22 cellular contexts compared by ENCODE assay signal in the genomic region with DNA sequence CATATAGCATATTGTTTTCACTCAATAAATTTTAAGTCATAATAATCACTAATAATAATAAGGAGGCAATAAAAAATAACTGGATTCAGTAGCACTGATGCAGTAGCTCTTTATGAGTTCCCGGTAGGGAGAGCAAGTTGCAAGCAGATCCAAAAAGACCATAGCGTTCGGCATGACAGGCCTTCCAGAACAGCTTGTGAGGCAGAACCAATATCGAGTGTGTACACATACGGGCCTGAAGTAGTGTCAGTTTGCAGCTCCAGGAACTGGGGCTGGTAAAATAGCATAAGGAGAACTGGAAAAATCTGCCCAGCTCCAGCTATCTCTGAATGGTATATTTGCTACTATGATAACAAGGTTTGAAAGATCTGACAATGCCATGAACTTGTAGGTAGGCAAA.
"Had no signal": no experiment of that assay in that cellular context is flagged by ENCODE, and none has a peak within 500 bp of the region (broad histone marks: within the 10 kb centered on the region; RNA-seq: fewer than 3 reads in every experiment).

No MANE protein-coding gene starts in this region.

- DNase-seq: activated CD4-positive, alpha-beta T cell treated with anti-CD3 and anti-CD28 coated beads for 36 hours; activated CD4-positive, alpha-beta T cell treated with anti-CD3 and anti-CD28 coated beads, Interleukin-2, amount 10 ng/mL, durations not matched to agents 7 days and 5 days; activated CD4-positive, alpha-beta T cell treated with anti-CD3 and anti-CD28 coated beads, Interleukin-2, amount 50 U/mL, for 48 hours; activated CD8-positive, alpha-beta T cell treated with anti-CD3 and anti-CD28 coated beads, Interleukin-2, amount 10 ng/mL, durations not matched to agents 7 days and 5 days; activated gamma-delta T cell; activated naive CD4-positive, alpha-beta T cell treated with Interleukin-2 at 50 U/mL for 16 hours; activated naive CD8-positive, alpha-beta T cell treated with anti-CD3 and anti-CD28 coated beads, Interleukin-2, amount 10 ng/mL, durations not matched to agents 7 days and 5 days; activated T-cell treated with anti-CD3 and anti-CD28 coated beads, Interleukin-2, amount 50 U/mL, for 24 hours; amygdala; colonic mucosa; NCI-H1092 treated with DMSO at 0.1 percent for 48 hours; NCI-H146; NCI-H187 treated with DMSO at 0.1 percent for 48 hours; NCI-H2171; NCI-H524; NCI-H69; NK-92 treated with Interleukin-12 subunit alpha and Interleukin-12 subunit beta, amount 100 ng/mL, for 24 hours; PC-3; Peyer's patch; RPMI8226; SHP77 treated with DMSO at 0.1 percent for 48 hours; SK-N-SH had no signal

- ATAC-seq: activated CD4-positive, alpha-beta T cell treated with anti-CD3 and anti-CD28 coated beads for 36 hours; activated CD8-positive, alpha-beta T cell treated with anti-CD3 and anti-CD28 coated beads, Interleukin-2, amount 10 ng/mL, durations not matched to agents 7 days and 5 days; PC-3 had no signal
